Comparison of ENCODE assay signal across 1 cellular context in genomic region chr20:32664352-32665159, GRCh38.
TF ChIP-seq lines count a peak whose summit lies in the region.

No MANE protein-coding gene starts in this region.

TF ChIP-seq in HepG2, 621 proteins besides CTCF, POLR2A, EP300 and RAD21 (continued from another document and continues in another):
- TF ChIP-seq ZNF687 (CRISPR knock-in tag; IDR thresholded peaks at IDR 0.05), result peak; percentile 84
- TF ChIP-seq TRIM24 (CRISPR knock-in tag; IDR thresholded peaks at IDR 0.05), result 0 out of 2 replicates have a peak, but pooled peaks have one; percentile 9
- no peak for TF ChIP-seq ATF6 (CRISPR knock-in tag; conservative IDR thresholded peaks at IDR 0.05)
- TF ChIP-seq ZNF605 (CRISPR knock-in tag; IDR thresholded peaks at IDR 0.05), result peak; percentile 9
- TF ChIP-seq ZNF784 (CRISPR knock-in tag; IDR thresholded peaks at IDR 0.05; ENCODE audit: borderline replicate concordance), result no peak
- TF ChIP-seq SIX4 (CRISPR knock-in tag; IDR thresholded peaks at IDR 0.05), result no peak
- TF ChIP-seq ARID5B (CRISPR knock-in tag; IDR thresholded peaks at IDR 0.05), result no peak
- no peak for TF ChIP-seq PHF21A (CRISPR knock-in tag; IDR thresholded peaks at IDR 0.05)
- no peak for TF ChIP-seq TBP (CRISPR knock-in tag; IDR thresholded peaks at IDR 0.05)
- 0 out of 2 replicates have a peak, but pooled peaks have one; percentile 30 for TF ChIP-seq MIXL1 (CRISPR knock-in tag; IDR thresholded peaks at IDR 0.05)
- TF ChIP-seq SP2 (CRISPR knock-in tag; IDR thresholded peaks at IDR 0.05), result no peak
- 0 out of 2 replicates have a peak, but pooled peaks have one; percentile 16 for TF ChIP-seq NFATC3 (CRISPR knock-in tag; IDR thresholded peaks at IDR 0.05)
- TF ChIP-seq NR2F2 (IDR thresholded peaks at IDR 0.05; ENCODE audit: borderline replicate concordance, low read depth), result no peak
- TF ChIP-seq RNF2 (conservative IDR thresholded peaks at IDR 0.05; ENCODE audit: low read depth), result 0 out of 2 replicates have a peak, but pooled peaks have one; percentile 18
- peak; percentile 37; the same call in 1 of the 2 replicates for TF ChIP-seq HNRNPL (IDR thresholded peaks at IDR 0.05; ENCODE audit: low read depth, low read length)
- no peak for TF ChIP-seq ARID3A (IDR thresholded peaks at IDR 0.05; ENCODE audit: low read depth, low read length)
- TF ChIP-seq HNRNPLL (IDR thresholded peaks at IDR 0.05; ENCODE audit: low read depth, low read length, poor library complexity, severe bottlenecking), result peak; percentile 19
- TF ChIP-seq RFXANK (CRISPR knock-in tag; IDR thresholded peaks at IDR 0.05), result 0 out of 2 replicates have a peak, but pooled peaks have one; percentile 23
- TF ChIP-seq ZNF567 (CRISPR knock-in tag; IDR thresholded peaks at IDR 0.05; ENCODE audit: borderline replicate concordance), result peak; percentile 63; the same call in 1 of the 2 replicates
- TF ChIP-seq ZNF550 (CRISPR knock-in tag; IDR thresholded peaks at IDR 0.05; ENCODE audit: borderline replicate concordance), result no peak
- TF ChIP-seq ZFP90 (CRISPR knock-in tag; IDR thresholded peaks at IDR 0.05; ENCODE audit: borderline replicate concordance), result peak; percentile 82; the same call in 1 of the 2 replicates
- no peak for TF ChIP-seq PCBP2 (optimal IDR thresholded peaks at IDR 0.05; ENCODE audit: low read depth, low read length, poor library complexity, severe bottlenecking)
- peak; percentile 46; the same call in 1 of the 2 replicates for TF ChIP-seq CSRNP1 (CRISPR knock-in tag; IDR thresholded peaks at IDR 0.05)
- 0 out of 2 replicates have a peak, but pooled peaks have one; percentile 47 for TF ChIP-seq CHCHD3 (CRISPR knock-in tag; IDR thresholded peaks at IDR 0.05)
- no peak for TF ChIP-seq MEIS1 (CRISPR knock-in tag; IDR thresholded peaks at IDR 0.05; ENCODE audit: borderline replicate concordance)
- 0 out of 2 replicates have a peak, but pooled peaks have one; percentile 32 for TF ChIP-seq ARHGAP35 (CRISPR knock-in tag; IDR thresholded peaks at IDR 0.05; ENCODE audit: borderline replicate concordance)
- TF ChIP-seq RFXAP (CRISPR knock-in tag; IDR thresholded peaks at IDR 0.05; ENCODE audit: borderline replicate concordance), result no peak
- no peak for TF ChIP-seq ZUFSP (CRISPR knock-in tag; IDR thresholded peaks at IDR 0.05; ENCODE audit: borderline replicate concordance)
- peak; percentile 59; the same call in 1 of the 2 replicates for TF ChIP-seq MEF2D (CRISPR knock-in tag; IDR thresholded peaks at IDR 0.05)
- peak; percentile 9; the same call in 1 of the 2 replicates for TF ChIP-seq PRDM10 (CRISPR knock-in tag; IDR thresholded peaks at IDR 0.05; ENCODE audit: low read depth)
- peak; percentile 43; the same call in 1 of the 2 replicates for TF ChIP-seq NFKB2 (CRISPR knock-in tag; IDR thresholded peaks at IDR 0.05; ENCODE audit: borderline replicate concordance)
- peak; percentile 46; the same call in 1 of the 2 replicates for TF ChIP-seq RXRA (CRISPR knock-in tag; IDR thresholded peaks at IDR 0.05)
- 0 out of 2 replicates have a peak, but pooled peaks have one; percentile 69 for TF ChIP-seq LBX2 (CRISPR knock-in tag; IDR thresholded peaks at IDR 0.05; ENCODE audit: borderline replicate concordance)
- TF ChIP-seq ZNF883 (CRISPR knock-in tag; IDR thresholded peaks at IDR 0.05; ENCODE audit: not compliant biosample characterization), result no peak
- TF ChIP-seq STAG1 (CRISPR knock-in tag; IDR thresholded peaks at IDR 0.05), result peak; percentile 23; the same call in 1 of the 2 replicates
